Comparison of ENCODE assay signal across 2 cellular contexts in the genomic region with DNA sequence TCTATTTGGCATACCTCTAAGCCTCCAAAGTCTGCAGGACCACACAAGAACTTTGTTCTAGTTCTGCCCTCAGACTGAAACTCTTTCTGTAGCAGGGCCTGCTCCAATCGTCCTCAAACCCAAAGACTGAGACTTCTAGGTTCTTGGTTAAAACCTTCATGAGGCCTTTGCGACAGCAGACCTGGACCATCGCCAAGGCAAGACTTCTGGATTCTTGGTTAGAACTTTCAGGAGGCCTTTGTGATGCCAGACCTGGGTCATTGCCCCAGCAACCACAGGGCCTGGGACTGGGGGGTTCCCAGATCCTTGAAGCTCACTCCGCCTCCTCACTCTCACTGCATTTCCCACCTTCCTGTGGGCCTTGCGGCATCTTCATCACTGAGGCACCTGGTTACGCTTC.
TF ChIP-seq lines count a peak whose summit lies in the region.

ATP1A4 (plus strand) TSS at position 301 of the 400 bp plus-strand sequence. CDS start 438 bp downstream, outside the sequence.

TF ChIP-seq in IMR-90, 13 proteins besides CTCF, POLR2A, EP300 and RAD21:
- TF ChIP-seq, protein P1, sequence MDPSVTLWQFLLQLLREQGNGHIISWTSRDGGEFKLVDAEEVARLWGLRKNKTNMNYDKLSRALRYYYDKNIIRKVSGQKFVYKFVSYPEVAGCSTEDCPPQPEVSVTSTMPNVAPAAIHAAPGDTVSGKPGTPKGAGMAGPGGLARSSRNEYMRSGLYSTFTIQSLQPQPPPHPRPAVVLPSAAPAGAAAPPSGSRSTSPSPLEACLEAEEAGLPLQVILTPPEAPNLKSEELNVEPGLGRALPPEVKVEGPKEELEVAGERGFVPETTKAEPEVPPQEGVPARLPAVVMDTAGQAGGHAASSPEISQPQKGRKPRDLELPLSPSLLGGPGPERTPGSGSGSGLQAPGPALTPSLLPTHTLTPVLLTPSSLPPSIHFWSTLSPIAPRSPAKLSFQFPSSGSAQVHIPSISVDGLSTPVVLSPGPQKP (IDR thresholded peaks at IDR 0.05; ENCODE audit: borderline replicate concordance, low read depth, low read length) = no peak
- TF ChIP-seq MAFK (IDR thresholded peaks at IDR 0.05; ENCODE audit: low read depth, low read length) = no peak
- no peak for TF ChIP-seq FOS (IDR thresholded peaks at IDR 0.05; ENCODE audit: low read depth, low read length)
- TF ChIP-seq NFE2L2 (IDR thresholded peaks at IDR 0.05; ENCODE audit: low read depth, low read length) = no peak
- no peak for TF ChIP-seq RCOR1 (IDR thresholded peaks at IDR 0.05; ENCODE audit: insufficient replicate concordance, low read length)
- TF ChIP-seq SMC3 (IDR thresholded peaks at IDR 0.05; ENCODE audit: low read depth, low read length) = no peak
- no peak for TF ChIP-seq MXI1 (IDR thresholded peaks at IDR 0.05; ENCODE audit: borderline replicate concordance, low read depth, low read length)
- no peak for TF ChIP-seq CEBPB (IDR thresholded peaks at IDR 0.05; ENCODE audit: low read depth, low read length)
- no peak for TF ChIP-seq MAZ (IDR thresholded peaks at IDR 0.05; ENCODE audit: borderline replicate concordance, low read depth, low read length)
- no peak for TF ChIP-seq RFX5 (IDR thresholded peaks at IDR 0.05; ENCODE audit: low read depth, low read length)
- no peak for TF ChIP-seq CHD1 (IDR thresholded peaks at IDR 0.05; ENCODE audit: low read depth, low read length)
- TF ChIP-seq BHLHE40 (IDR thresholded peaks at IDR 0.05; ENCODE audit: low read depth, low read length) = no peak
- TF ChIP-seq, protein P2, sequence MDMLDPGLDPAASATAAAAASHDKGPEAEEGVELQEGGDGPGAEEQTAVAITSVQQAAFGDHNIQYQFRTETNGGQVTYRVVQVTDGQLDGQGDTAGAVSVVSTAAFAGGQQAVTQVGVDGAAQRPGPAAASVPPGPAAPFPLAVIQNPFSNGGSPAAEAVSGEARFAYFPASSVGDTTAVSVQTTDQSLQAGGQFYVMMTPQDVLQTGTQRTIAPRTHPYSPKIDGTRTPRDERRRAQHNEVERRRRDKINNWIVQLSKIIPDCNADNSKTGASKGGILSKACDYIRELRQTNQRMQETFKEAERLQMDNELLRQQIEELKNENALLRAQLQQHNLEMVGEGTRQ (IDR thresholded peaks at IDR 0.05; ENCODE audit: low read depth, low read length) = no peak
TF ChIP-seq in IMR-90: peak in this region for 0.

TF ChIP-seq in H1, 55 proteins besides CTCF, POLR2A, EP300 and RAD21:
- no peak for TF ChIP-seq NANOG (IDR thresholded peaks at IDR 0.05; ENCODE audit: insufficient read depth, low read depth, low read length, poor library complexity, severe bottlenecking)
- TF ChIP-seq ZNF274 (IDR thresholded peaks at IDR 0.05; ENCODE audit: borderline replicate concordance, extremely low read depth, low read length) = no peak
- TF ChIP-seq, protein P3, sequence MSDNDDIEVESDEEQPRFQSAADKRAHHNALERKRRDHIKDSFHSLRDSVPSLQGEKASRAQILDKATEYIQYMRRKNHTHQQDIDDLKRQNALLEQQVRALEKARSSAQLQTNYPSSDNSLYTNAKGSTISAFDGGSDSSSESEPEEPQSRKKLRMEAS (IDR thresholded peaks at IDR 0.05) = no peak
- TF ChIP-seq GABPA (IDR thresholded peaks at IDR 0.05; ENCODE audit: borderline replicate concordance, insufficient read depth, low read length) = no peak
- TF ChIP-seq SIN3A (conservative IDR thresholded peaks at IDR 0.05 in 1 of 2, IDR thresholded peaks at IDR 0.05 in 1 of 2; ENCODE audit: low read depth in 1 of 2, low read length in 2 of 2) = no peak
- TF ChIP-seq HDAC2 (IDR thresholded peaks at IDR 0.05; ENCODE audit: borderline replicate concordance in 1 of 2, low read depth in 2 of 2, low read length in 2 of 2) = no peak
- TF ChIP-seq HDAC6 (IDR thresholded peaks at IDR 0.05; ENCODE audit: low read depth, low read length) = no peak
- no peak for TF ChIP-seq EGR1 (IDR thresholded peaks at IDR 0.05; ENCODE audit: borderline replicate concordance, low read depth, low read length)
- TF ChIP-seq YY1 (IDR thresholded peaks at IDR 0.05; ENCODE audit: low read depth, low read length) = no peak
- no peak for TF ChIP-seq CTBP2 (IDR thresholded peaks at IDR 0.05; ENCODE audit: borderline replicate concordance, insufficient read depth, insufficient read length, low read length)
- TF ChIP-seq SP2 (IDR thresholded peaks at IDR 0.05; ENCODE audit: low read length) = no peak
- no peak for TF ChIP-seq BRCA1 (IDR thresholded peaks at IDR 0.05; ENCODE audit: low read depth, low read length)
- no peak for TF ChIP-seq TAF1 (IDR thresholded peaks at IDR 0.05; ENCODE audit: low read depth, low read length)
- no peak for TF ChIP-seq FOSL1 (IDR thresholded peaks at IDR 0.05; ENCODE audit: insufficient read depth, low read depth, low read length)
